In genomic region chr4:25539241-25539640, GRCh38 we compare ENCODE assay signal across 20 cellular contexts.
DNase-seq lines count a peak whose midpoint lies in the region; ATAC-seq, FAIRE-seq and TF ChIP-seq lines count a peak whose summit lies in the region.
"Had no signal": no experiment of that assay in that cellular context is flagged by ENCODE, and none has a peak within 500 bp of the region (broad histone marks: within the 10 kb centered on the region; RNA-seq: fewer than 3 reads in every experiment).

No MANE protein-coding gene starts in this region.

- no peaks in the 10 kb centered on the region for H3K9me2 ChIP-seq in GM23338 (ENCODE audit: insufficient read depth)

- DNase-seq in GM23338 (ENCODE audit: low spot score) (no peak), left colon (no peak), small intestine (peak; percentile 91), A172 (ENCODE audit: low spot score) (no peak)
- DNase-seq: ACHN; BE2C; C1 segment of cervical spinal cord; CD4-positive, alpha-beta memory T cell; CD4-positive, CD25-positive, alpha-beta regulatory T cell; CD8-positive, alpha-beta memory T cell; COR-L47; DMS79 treated with DMSO at 0.1 percent for 48 hours; GF-D8 had no signal

- H3K4me1 ChIP-seq in GM23338 (ENCODE audit: insufficient read depth) (no peaks in the 10 kb centered on the region), small intestine (ENCODE audit: control insufficient read depth in 2 of 2, insufficient read depth in 1 of 2, low read depth in 1 of 2, low read length in 1 of 2) (peaks cover 0 to 6% of the 10 kb centered on the region in 2 donors)
- H3K4me1 ChIP-seq: BE2C had no signal

- TF ChIP-seq CTCF in GM23338 (conservative IDR thresholded peaks at IDR 0.05; ENCODE audit: low read depth in 2 of 2) = no peak

- 0 out of 3 replicates have a peak, but pooled peaks cover 3% of the 10 kb centered on the region for H3K9me3 Mint-ChIP-seq in GM23338
- H3K9me3 Mint-ChIP-seq: CD8-positive, alpha-beta memory T cell had no signal

- 0 out of 2 replicates have a peak overlapping the region, but pooled peaks have one; percentile 32 for H2AFZ ChIP-seq in GM23338

- 21 to 57% (median 30%) methylated on average over 3 of the region's 3 CpGs for WGBS in small intestine, 3 donors

- H3K4me1 Mint-ChIP-seq in GM23338 = peaks cover 16% of the 10 kb centered on the region
- H3K4me1 Mint-ChIP-seq: CD4-positive, alpha-beta memory T cell; CD4-positive, CD25-positive, alpha-beta regulatory T cell; CD8-positive, alpha-beta memory T cell had no signal

- no peaks in the 10 kb centered on the region for H3K79me2 ChIP-seq in GM23338 (replicated peaks; ENCODE audit: insufficient read depth)

- H3K4me3 Mint-ChIP-seq in GM23338 = no peak overlapping the region
- H3K4me3 Mint-ChIP-seq: CD14-positive monocyte; CD4-positive, alpha-beta memory T cell; CD4-positive, CD25-positive, alpha-beta regulatory T cell; CD8-positive, alpha-beta memory T cell had no signal

- no peak overlapping the region for H3K4me3 ChIP-seq in GM23338
- no peak overlapping the region for H3K4me3 ChIP-seq in small intestine (ENCODE audit: low read depth in 1 of 2, low read length in 2 of 2)
- H3K4me3 ChIP-seq: BLaER1 had no signal

- H3K27me3 ChIP-seq in GM23338 (ENCODE audit: insufficient read depth) (no peaks in the 10 kb centered on the region), small intestine (ENCODE audit: control insufficient read depth in 2 of 2, insufficient read depth in 2 of 2, low read length in 2 of 2) (no peaks in the 10 kb centered on the region)
- H3K27me3 ChIP-seq: BE2C had no signal

- H3K36me3 ChIP-seq in GM23338 (ENCODE audit: insufficient read depth) (no peaks in the 10 kb centered on the region), small intestine (ENCODE audit: control insufficient read depth in 2 of 2, insufficient read depth in 2 of 2, low read length in 2 of 2) (no peaks in the 10 kb centered on the region)
- H3K36me3 ChIP-seq: BE2C, BLaER1 had no signal

- no peak for FAIRE-seq in small intestine (lab: Jason Lieb, UNC)
- FAIRE-seq: A204.1, G401.6, GM12891 had no signal

- H3K4me2 ChIP-seq in GM23338 = no peak overlapping the region
- H3K4me2 ChIP-seq: BLaER1 had no signal

- no peaks in the 10 kb centered on the region for H3K9me3 ChIP-seq in small intestine (ENCODE audit: control insufficient read depth, low read depth)
- H3K9me3 ChIP-seq: BE2C, BLaER1 had no signal

- no peaks in the 10 kb centered on the region for H4K20me1 ChIP-seq in GM23338 (replicated peaks; ENCODE audit: insufficient read depth)

- H3K27ac ChIP-seq in GM23338 (ENCODE audit: low read depth) (no peak overlapping the region), small intestine (ENCODE audit: low read depth in 1 of 2, low read length in 1 of 2) (no peak overlapping the region)
- H3K27ac ChIP-seq: 22Rv1, BLaER1 had no signal

- H3F3A ChIP-seq in GM23338 (replicated peaks; ENCODE audit: low read depth) = no peaks in the 10 kb centered on the region

- no peak overlapping the region for H3K27ac Mint-ChIP-seq in GM23338
- H3K27ac Mint-ChIP-seq: CD14-positive monocyte; CD4-positive, alpha-beta memory T cell; CD8-positive, alpha-beta memory T cell had no signal

- intact Hi-C loops in left colon (cut with DNase I, micrococcal nuclease) = no loop called here

- ATAC-seq in GM23338 (no peak), left colon (peak; percentile 29), GM19035 (IDR thresholded peaks at IDR 0.05; ENCODE audit: unreplicated experiment) (no peak)

- peaks cover 4% of the 10 kb centered on the region for H3K27me3 Mint-ChIP-seq in GM23338 (ENCODE audit: insufficient read depth, low read depth, poor library complexity)
- H3K27me3 Mint-ChIP-seq: CD4-positive, CD25-positive, alpha-beta regulatory T cell had no signal

- H3K36me3 Mint-ChIP-seq in GM23338 (ENCODE audit: low read depth) = no peaks in the 10 kb centered on the region
- H3K36me3 Mint-ChIP-seq: CD14-positive monocyte; CD4-positive, alpha-beta memory T cell; CD4-positive, CD25-positive, alpha-beta regulatory T cell; CD8-positive, alpha-beta memory T cell had no signal

TF ChIP-seq in GM23338, 12 proteins besides CTCF, POLR2A, EP300 and RAD21 (continues in another document):
- TF ChIP-seq STAT1 (IDR thresholded peaks at IDR 0.05; ENCODE audit: unreplicated experiment) (no peak), ZNF331 (CRISPR knock-in tag; IDR thresholded peaks at IDR 0.05; ENCODE audit: low read depth) (no peak), EZH2phosphoT487 (IDR thresholded peaks at IDR 0.05; ENCODE audit: unreplicated experiment) (no peak), NANOG (IDR thresholded peaks at IDR 0.05; ENCODE audit: borderline replicate concordance) (no peak), EZH2 (IDR thresholded peaks at IDR 0.05; ENCODE audit: low read depth, unreplicated experiment) (no peak), ZNF114 (CRISPR knock-in tag; IDR thresholded peaks at IDR 0.05) (no peak), POLR2AphosphoS5 (IDR thresholded peaks at IDR 0.05; ENCODE audit: low read depth) (no peak)
- TF ChIP-seq, protein P1, sequence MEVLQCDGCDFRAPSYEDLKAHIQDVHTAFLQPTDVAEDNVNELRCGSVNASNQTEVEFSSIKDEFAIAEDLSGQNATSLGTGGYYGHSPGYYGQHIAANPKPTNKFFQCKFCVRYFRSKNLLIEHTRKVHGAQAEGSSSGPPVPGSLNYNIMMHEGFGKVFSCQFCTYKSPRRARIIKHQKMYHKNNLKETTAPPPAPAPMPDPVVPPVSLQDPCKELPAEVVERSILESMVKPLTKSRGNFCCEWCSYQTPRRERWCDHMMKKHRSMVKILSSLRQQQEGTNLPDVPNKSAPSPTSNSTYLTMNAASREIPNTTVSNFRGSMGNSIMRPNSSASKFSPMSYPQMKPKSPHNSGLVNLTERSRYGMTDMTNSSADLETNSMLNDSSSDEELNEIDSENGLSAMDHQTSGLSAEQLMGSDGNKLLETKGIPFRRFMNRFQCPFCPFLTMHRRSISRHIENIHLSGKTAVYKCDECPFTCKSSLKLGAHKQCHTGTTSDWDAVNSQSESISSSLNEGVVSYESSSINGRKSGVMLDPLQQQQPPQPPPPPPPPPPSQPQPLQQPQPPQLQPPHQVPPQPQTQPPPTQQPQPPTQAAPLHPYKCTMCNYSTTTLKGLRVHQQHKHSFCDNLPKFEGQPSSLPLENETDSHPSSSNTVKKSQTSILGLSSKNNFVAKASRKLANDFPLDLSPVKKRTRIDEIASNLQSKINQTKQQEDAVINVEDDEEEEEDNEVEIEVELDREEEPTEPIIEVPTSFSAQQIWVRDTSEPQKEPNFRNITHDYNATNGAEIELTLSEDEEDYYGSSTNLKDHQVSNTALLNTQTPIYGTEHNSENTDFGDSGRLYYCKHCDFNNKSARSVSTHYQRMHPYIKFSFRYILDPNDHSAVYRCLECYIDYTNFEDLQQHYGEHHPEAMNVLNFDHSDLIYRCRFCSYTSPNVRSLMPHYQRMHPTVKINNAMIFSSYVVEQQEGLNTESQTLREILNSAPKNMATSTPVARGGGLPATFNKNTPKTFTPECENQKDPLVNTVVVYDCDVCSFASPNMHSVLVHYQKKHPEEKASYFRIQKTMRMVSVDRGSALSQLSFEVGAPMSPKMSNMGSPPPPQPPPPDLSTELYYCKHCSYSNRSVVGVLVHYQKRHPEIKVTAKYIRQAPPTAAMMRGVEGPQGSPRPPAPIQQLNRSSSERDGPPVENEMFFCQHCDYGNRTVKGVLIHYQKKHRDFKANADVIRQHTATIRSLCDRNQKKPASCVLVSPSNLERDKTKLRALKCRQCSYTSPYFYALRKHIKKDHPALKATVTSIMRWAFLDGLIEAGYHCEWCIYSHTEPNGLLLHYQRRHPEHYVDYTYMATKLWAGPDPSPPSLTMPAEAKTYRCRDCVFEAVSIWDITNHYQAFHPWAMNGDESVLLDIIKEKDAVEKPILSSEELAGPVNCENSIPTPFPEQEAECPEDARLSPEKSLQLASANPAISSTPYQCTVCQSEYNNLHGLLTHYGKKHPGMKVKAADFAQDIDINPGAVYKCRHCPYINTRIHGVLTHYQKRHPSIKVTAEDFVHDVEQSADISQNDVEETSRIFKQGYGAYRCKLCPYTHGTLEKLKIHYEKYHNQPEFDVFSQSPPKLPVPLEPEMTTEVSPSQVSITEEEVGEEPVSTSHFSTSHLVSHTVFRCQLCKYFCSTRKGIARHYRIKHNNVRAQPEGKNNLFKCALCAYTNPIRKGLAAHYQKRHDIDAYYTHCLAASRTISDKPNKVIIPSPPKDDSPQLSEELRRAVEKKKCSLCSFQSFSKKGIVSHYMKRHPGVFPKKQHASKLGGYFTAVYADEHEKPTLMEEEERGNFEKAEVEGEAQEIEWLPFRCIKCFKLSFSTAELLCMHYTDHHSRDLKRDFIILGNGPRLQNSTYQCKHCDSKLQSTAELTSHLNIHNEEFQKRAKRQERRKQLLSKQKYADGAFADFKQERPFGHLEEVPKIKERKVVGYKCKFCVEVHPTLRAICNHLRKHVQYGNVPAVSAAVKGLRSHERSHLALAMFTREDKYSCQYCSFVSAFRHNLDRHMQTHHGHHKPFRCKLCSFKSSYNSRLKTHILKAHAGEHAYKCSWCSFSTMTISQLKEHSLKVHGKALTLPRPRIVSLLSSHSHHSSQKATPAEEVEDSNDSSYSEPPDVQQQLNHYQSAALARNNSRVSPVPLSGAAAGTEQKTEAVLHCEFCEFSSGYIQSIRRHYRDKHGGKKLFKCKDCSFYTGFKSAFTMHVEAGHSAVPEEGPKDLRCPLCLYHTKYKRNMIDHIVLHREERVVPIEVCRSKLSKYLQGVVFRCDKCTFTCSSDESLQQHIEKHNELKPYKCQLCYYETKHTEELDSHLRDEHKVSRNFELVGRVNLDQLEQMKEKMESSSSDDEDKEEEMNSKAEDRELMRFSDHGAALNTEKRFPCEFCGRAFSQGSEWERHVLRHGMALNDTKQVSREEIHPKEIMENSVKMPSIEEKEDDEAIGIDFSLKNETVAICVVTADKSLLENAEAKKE (CRISPR knock-in tag; IDR thresholded peaks at IDR 0.05) = no peak
